ENCODE assay signal across 19 cellular contexts in genomic region chr1:225519166-225519863, GRCh38.
DNase-seq lines count a peak whose midpoint lies in the region; ATAC-seq and TF ChIP-seq lines count a peak whose summit lies in the region.
"Had no signal": no experiment of that assay in that cellular context is flagged by ENCODE, and none has a peak within 500 bp of the region (broad histone marks: within the 10 kb centered on the region; RNA-seq: fewer than 3 reads in every experiment).

No MANE protein-coding gene starts in this region.

- H3K27me3 ChIP-seq in heart right ventricle = no peaks in the 10 kb centered on the region
- H3K27me3 ChIP-seq: brain microvascular endothelial cell had no signal

- H3K36me3 Mint-ChIP-seq in WTC11 (peaks cover 19% of the 10 kb centered on the region), osteocyte (ENCODE audit: unreplicated experiment) (peaks cover 13% of the 10 kb centered on the region)

- H3K9me3 ChIP-seq in heart right ventricle = no peaks in the 10 kb centered on the region

- no peak overlapping the region for H3K27ac ChIP-seq in heart right ventricle
- H3K27ac ChIP-seq: brain microvascular endothelial cell, skin epidermis, WERI-Rb-1 had no signal

- TF ChIP-seq CTCF in WTC11 (IDR thresholded peaks at IDR 0.05) (no peak), heart right ventricle (IDR thresholded peaks at IDR 0.05) (no peak), osteocyte (IDR thresholded peaks at IDR 0.05) (no peak)

- H3K27ac Mint-ChIP-seq in WTC11 (peak overlapping the region; percentile 90), osteocyte (ENCODE audit: unreplicated experiment) (peak overlapping the region; percentile 91)
- H3K27ac Mint-ChIP-seq: stimulated activated naive CD8-positive, alpha-beta T cell treated with anti-CD3 and anti-CD28 coated beads, Interleukin-15, amount 100 ng/mL, for 72 hours had no signal

- DNase-seq in EH (ENCODE audit: low read depth) = peak; percentile 54
- peak; percentile 74 for DNase-seq in WTC11 (ENCODE audit: low spot score)
- DNase-seq in heart right ventricle = peak in 1 of 2 donors; percentile 27
- no peak for DNase-seq in osteocyte (ENCODE audit: extremely low spot score, unreplicated experiment)
- DNase-seq in NCI-H1436 (lab: John Stamatoyannopoulos, UW) = no peak
- DNase-seq in NCI-H774 (lab: John Stamatoyannopoulos, UW) = no peak
- DNase-seq in iPS-NIHi11 (ENCODE audit: low spot score) = no peak
- DNase-seq: activated naive CD4-positive, alpha-beta T cell treated with Interleukin-2 at 50 U/mL for 16 hours; brain microvascular endothelial cell; effector memory CD4-positive, alpha-beta T cell; foreskin melanocyte; Kasumi-1; NCI-H1694 treated with DMSO at 0.1 percent for 48 hours; NCI-H524 treated with DMSO at 0.1 percent for 48 hours; OCI-M1; stimulated activated naive CD8-positive, alpha-beta T cell treated with anti-CD3 and anti-CD28 coated beads, Interleukin-15, amount 100 ng/mL, for 72 hours; WERI-Rb-1 had no signal

- WGBS in heart right ventricle, 2 donors = 88% methylated on average over 19 of the region's 19 CpGs

- intact Hi-C loops in heart right ventricle (cut with DNase I) = no loop called here

- H3K36me3 ChIP-seq in heart right ventricle = peaks cover 0 to 37% (median 9%) of the 10 kb centered on the region in 9 donors

- H3K4me3 ChIP-seq in heart right ventricle = no peak overlapping the region
- H3K4me3 ChIP-seq: skin epidermis had no signal

- H3K4me1 Mint-ChIP-seq in WTC11 (peaks cover 53% of the 10 kb centered on the region), osteocyte (ENCODE audit: unreplicated experiment) (peaks cover 38% of the 10 kb centered on the region)
- H3K4me1 Mint-ChIP-seq: stimulated activated naive CD8-positive, alpha-beta T cell treated with anti-CD3 and anti-CD28 coated beads, Interleukin-15, amount 100 ng/mL, for 72 hours had no signal

- POLR2A ChIA-PET in WTC11 (lab: Charles Lee) = no interaction called here

- H3K27me3 Mint-ChIP-seq in WTC11 (ENCODE audit: low read depth) = no peaks in the 10 kb centered on the region
- H3K27me3 Mint-ChIP-seq in osteocyte (ENCODE audit: unreplicated experiment) = no peaks in the 10 kb centered on the region
- H3K27me3 Mint-ChIP-seq: stimulated activated naive CD8-positive, alpha-beta T cell treated with anti-CD3 and anti-CD28 coated beads, Interleukin-15, amount 100 ng/mL, for 72 hours had no signal

- ATAC-seq in WTC11 (peak; percentile 68), heart right ventricle (peak in 5 of 8 donors; percentile 23 to 68 (median 50)), GM21381 (IDR thresholded peaks at IDR 0.05; ENCODE audit: unreplicated experiment) (no peak)
- ATAC-seq: stimulated activated naive CD8-positive, alpha-beta T cell treated with anti-CD3 and anti-CD28 coated beads, Interleukin-15, amount 100 ng/mL, for 72 hours had no signal

- CTCF ChIA-PET in WTC11 (lab: Charles Lee) = interaction anchor here (0.6 to 1.2 kb wide), 4 partner anchors 16 to 106 kb away, joined by 3 read pairs; no protein-coding TSS in a partner anchor

- H3K4me3 Mint-ChIP-seq in WTC11 (peak overlapping the region; percentile 26; the same call in 1 of the 2 replicates), osteocyte (ENCODE audit: unreplicated experiment) (peak overlapping the region; percentile 70)
- H3K4me3 Mint-ChIP-seq: stimulated activated naive CD8-positive, alpha-beta T cell treated with anti-CD3 and anti-CD28 coated beads, Interleukin-15, amount 100 ng/mL, for 72 hours had no signal

- peaks cover 0 to 19% (median 10%) of the 10 kb centered on the region in 9 donors for H3K4me1 ChIP-seq in heart right ventricle

- H3K9me3 Mint-ChIP-seq in WTC11 = peaks cover 5% of the 10 kb centered on the region; the same call in 1 of the 2 replicates
- no peaks in the 10 kb centered on the region for H3K9me3 Mint-ChIP-seq in osteocyte (ENCODE audit: unreplicated experiment)
- H3K9me3 Mint-ChIP-seq: stimulated activated naive CD8-positive, alpha-beta T cell treated with anti-CD3 and anti-CD28 coated beads, Interleukin-15, amount 100 ng/mL, for 72 hours had no signal

TF ChIP-seq in WTC11, 78 proteins besides CTCF, POLR2A, EP300 and RAD21:
- 0 out of 2 replicates have a peak, but pooled peaks have one; percentile 32 for TF ChIP-seq GTF2I (CRISPR knock-in tag; conservative IDR thresholded peaks at IDR 0.05)
- TF ChIP-seq MLX (CRISPR knock-in tag; IDR thresholded peaks at IDR 0.05) = no peak
- TF ChIP-seq JAZF1 (CRISPR knock-in tag; IDR thresholded peaks at IDR 0.05) = no peak
- TF ChIP-seq PRDM15 (CRISPR knock-in tag; IDR thresholded peaks at IDR 0.05) = peak; percentile 99
- TF ChIP-seq TEAD1 (CRISPR knock-in tag; IDR thresholded peaks at IDR 0.05) = 0 out of 2 replicates have a peak, but pooled peaks have one; percentile 40
TF ChIP-seq in WTC11: peak in this region for 3.

Comparison
In these comparisons a context has a peak if more than half of its experiments do, and no peak if none do; other contexts are left out.
1. DNase-seq: peak in EH (single experiment) and WTC11 (single experiment); none in osteocyte (single experiment), NCI-H1436 (single experiment), NCI-H774 (single experiment) and iPS-NIHi11 (single experiment).